10 cellular contexts compared by ENCODE assay signal in the genomic region with DNA sequence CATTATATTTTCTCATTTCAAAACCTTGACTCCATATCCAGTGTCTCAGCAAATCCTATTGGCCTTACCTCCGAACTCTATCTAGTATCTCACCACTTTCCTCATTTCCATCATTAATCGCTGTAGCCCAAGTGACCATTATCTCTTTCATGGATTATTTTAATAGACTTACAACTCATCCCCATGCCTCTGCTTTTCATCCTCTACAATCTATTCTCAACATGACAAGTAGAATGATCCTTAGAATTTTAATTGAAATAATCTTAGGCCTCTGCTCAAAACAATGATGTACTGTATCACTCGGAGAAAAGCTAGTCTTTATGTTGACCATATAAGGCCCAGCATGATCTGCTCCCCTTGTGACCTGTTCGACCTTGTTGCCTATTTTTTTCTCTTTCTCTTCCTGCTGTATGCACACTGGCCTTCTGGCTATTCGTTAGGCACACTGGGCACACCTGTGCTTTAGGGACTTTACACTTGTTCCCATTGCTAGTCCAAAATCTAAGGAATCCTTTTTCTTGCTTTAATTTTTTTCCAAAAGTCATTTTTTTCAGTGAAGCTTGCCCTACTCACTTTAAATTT. TPM values are rescaled to one million over a fixed set of nuclear protein-coding genes. Genes with fewer than 3 reads are reported as not detected.
DNase-seq lines count a peak whose midpoint lies in the region; ATAC-seq, FAIRE-seq and TF ChIP-seq lines count a peak whose summit lies in the region.
"Had no signal": no experiment of that assay in that cellular context is flagged by ENCODE, and none has a peak within 500 bp of the region (broad histone marks: within the 10 kb centered on the region; RNA-seq: fewer than 3 reads in every experiment).

No MANE protein-coding gene starts in this region.

- intact Hi-C loops in right cardiac atrium (cut with DNase I): no loop called here
- intact Hi-C loops in activated CD4-positive, alpha-beta memory T cell treated with anti-CD3 and anti-CD28 coated beads for 36 hours (cut with micrococcal nuclease): loop anchor here (1.0 to 10.0 kb wide), 5 partner anchors 34 to 752 kb away; no protein-coding TSS in a partner anchor
- intact Hi-C loops in lower lobe of right lung (cut with DNase I): no loop called here

- H3K4me3 Mint-ChIP-seq in activated CD4-positive, alpha-beta memory T cell treated with anti-CD3 and anti-CD28 coated beads for 36 hours: peak overlapping the region; percentile 37

- FAIRE-seq in RCC 7860 (lab: Jason Lieb, UNC): no peak

- no peak for TF ChIP-seq CTCF in right atrium auricular region (IDR thresholded peaks at IDR 0.05)
- no peak for TF ChIP-seq CTCF in lower lobe of right lung (IDR thresholded peaks at IDR 0.05)
- no peak for TF ChIP-seq CTCF in GM10266 (IDR thresholded peaks at IDR 0.05; ENCODE audit: control insufficient read depth, insufficient read depth, low read depth, missing control alignments)

- 83% methylated on average over 5 of the region's 5 CpGs for WGBS in right cardiac atrium
- 90% methylated on average over 5 of the region's 5 CpGs for WGBS in urinary bladder

- CTCF ChIA-PET in activated CD4-positive, alpha-beta memory T cell treated with anti-CD3 and anti-CD28 coated beads for 36 hours (lab: Charles Lee): interaction anchor here (0.6 to 1.0 kb wide), 2 partner anchors 73 to 75 kb away, joined by 3 read pairs; no protein-coding TSS in a partner anchor

- H3K9me3 ChIP-seq in right cardiac atrium (ENCODE audit: control insufficient read depth, low read length) (no peaks in the 10 kb centered on the region), right atrium auricular region (no peaks in the 10 kb centered on the region), lower lobe of right lung (no peaks in the 10 kb centered on the region)

- DNase-seq in right cardiac atrium: no peak
- DNase-seq in right atrium auricular region (ENCODE audit: low spot score): no peak
- no peak for DNase-seq in activated CD4-positive, alpha-beta memory T cell treated with anti-CD3 and anti-CD28 coated beads for 36 hours
- DNase-seq in lower lobe of right lung: no peak
- no peak for DNase-seq in RCC 7860 (ENCODE audit: low spot score)
- DNase-seq in SK-N-DZ (ENCODE audit: low spot score): no peak
- DNase-seq in GM10266 (ENCODE audit: extremely low spot score): no peak
- DNase-seq: SIG-M5 had no signal

- H3K27me3 Mint-ChIP-seq in activated CD4-positive, alpha-beta memory T cell treated with anti-CD3 and anti-CD28 coated beads for 36 hours: no peaks in the 10 kb centered on the region

- H3K4me1 ChIP-seq in right cardiac atrium (ENCODE audit: control insufficient read depth, insufficient read depth, low read length) (peaks cover 2% of the 10 kb centered on the region), right atrium auricular region (peaks cover 0 to 40% of the 10 kb centered on the region in 2 donors), lower lobe of right lung (peaks cover 24% of the 10 kb centered on the region), urinary bladder (ENCODE audit: insufficient read depth) (peaks cover 1% of the 10 kb centered on the region)
- H3K4me1 ChIP-seq: parathyroid adenoma had no signal

- H3K27ac Mint-ChIP-seq in activated CD4-positive, alpha-beta memory T cell treated with anti-CD3 and anti-CD28 coated beads for 36 hours: peak overlapping the region; percentile 76

- H3K9me3 Mint-ChIP-seq in activated CD4-positive, alpha-beta memory T cell treated with anti-CD3 and anti-CD28 coated beads for 36 hours: no peaks in the 10 kb centered on the region

- H3K4me3 ChIP-seq in right cardiac atrium (ENCODE audit: low read length) (no peak overlapping the region), right atrium auricular region (no peak overlapping the region), lower lobe of right lung (no peak overlapping the region), urinary bladder (ENCODE audit: low read depth, low read length) (no peak overlapping the region)

- peak overlapping the region; percentile 20 for H3K27ac ChIP-seq in right cardiac atrium (ENCODE audit: low read length)
- H3K27ac ChIP-seq in right atrium auricular region: peak overlapping the region in 1 of 2 donors; percentile 53
- peak overlapping the region; percentile 67 for H3K27ac ChIP-seq in lower lobe of right lung
- peak overlapping the region; percentile 15 for H3K27ac ChIP-seq in urinary bladder (ENCODE audit: low read depth)
- H3K27ac ChIP-seq: parathyroid adenoma had no signal

- H3K4me1 Mint-ChIP-seq in activated CD4-positive, alpha-beta memory T cell treated with anti-CD3 and anti-CD28 coated beads for 36 hours (ENCODE audit: low read depth): peaks cover 64% of the 10 kb centered on the region

- no peaks in the 10 kb centered on the region for H3K27me3 ChIP-seq in right cardiac atrium (ENCODE audit: control insufficient read depth, insufficient read depth)
- H3K27me3 ChIP-seq in right atrium auricular region: no peaks in the 10 kb centered on the region
- H3K27me3 ChIP-seq in lower lobe of right lung (ENCODE audit: low read depth): no peaks in the 10 kb centered on the region

- POLR2A ChIA-PET in activated CD4-positive, alpha-beta memory T cell treated with anti-CD3 and anti-CD28 coated beads for 36 hours (lab: Charles Lee): no interaction called here

- ATAC-seq in right cardiac atrium (no peak), lower lobe of right lung (peak in 1 of 2 donors; percentile 36)

- H3K36me3 Mint-ChIP-seq in activated CD4-positive, alpha-beta memory T cell treated with anti-CD3 and anti-CD28 coated beads for 36 hours: peaks cover 6% of the 10 kb centered on the region

- no peaks in the 10 kb centered on the region for H3K36me3 ChIP-seq in right atrium auricular region
- H3K36me3 ChIP-seq in lower lobe of right lung: no peaks in the 10 kb centered on the region
- no peaks in the 10 kb centered on the region for H3K36me3 ChIP-seq in urinary bladder (ENCODE audit: insufficient read depth)

RNA-seq across cellular contexts. Expression of a gene that starts 21.4 kb away (rescaled TPM):
- 10 to 100 TPM; 21.8 to 32.9 (median 30.9) TPM for total RNA-seq in right cardiac atrium
- polyA plus RNA-seq in right cardiac atrium: 44.4 TPM
- total RNA-seq in right atrium auricular region: 10 to 100 TPM; 10.8 to 14.0 TPM
- total RNA-seq in activated CD4-positive, alpha-beta memory T cell treated with anti-CD3 and anti-CD28 coated beads for 36 hours: 10 to 100 TPM; 16.4 to 17.4 TPM
- 17.0 TPM for total RNA-seq in lower lobe of right lung
- 16.9 TPM for total RNA-seq in urinary bladder
- 19.6 TPM for polyA plus RNA-seq in urinary bladder
- not detected in 2 replicates for polyA plus RNA-seq in SK-N-DZ (2014; cell fraction: cytosol; rRNA removed)
- polyA plus RNA-seq in SK-N-DZ (2014; cell fraction: nucleus; rRNA removed): 0.02 TPM in 1 of 2 replicates, not detected in the other

RNA-seq across cellular contexts. Expression of a gene that starts 52.8 kb away (rescaled TPM):
- total RNA-seq in right cardiac atrium (1 to 10 TPM; 3.0 to 8.5 (median 6.1) TPM), right atrium auricular region (1 to 10 TPM; 3.1 to 3.9 TPM), lower lobe of right lung (38.6 TPM), urinary bladder (9.6 TPM)
- polyA plus RNA-seq in right cardiac atrium (1.8 TPM), urinary bladder (7.7 TPM)
- total RNA-seq in activated CD4-positive, alpha-beta memory T cell treated with anti-CD3 and anti-CD28 coated beads for 36 hours: 10 to 100 TPM; 21.1 to 21.9 TPM
- polyA plus RNA-seq in SK-N-DZ (2014; cell fraction: cytosol; rRNA removed): not detected in 2 replicates
- polyA plus RNA-seq in SK-N-DZ (2014; cell fraction: nucleus; rRNA removed): not detected in 2 replicates
